Comparison of ENCODE assay signal across 1 cellular context in the genomic region with DNA sequence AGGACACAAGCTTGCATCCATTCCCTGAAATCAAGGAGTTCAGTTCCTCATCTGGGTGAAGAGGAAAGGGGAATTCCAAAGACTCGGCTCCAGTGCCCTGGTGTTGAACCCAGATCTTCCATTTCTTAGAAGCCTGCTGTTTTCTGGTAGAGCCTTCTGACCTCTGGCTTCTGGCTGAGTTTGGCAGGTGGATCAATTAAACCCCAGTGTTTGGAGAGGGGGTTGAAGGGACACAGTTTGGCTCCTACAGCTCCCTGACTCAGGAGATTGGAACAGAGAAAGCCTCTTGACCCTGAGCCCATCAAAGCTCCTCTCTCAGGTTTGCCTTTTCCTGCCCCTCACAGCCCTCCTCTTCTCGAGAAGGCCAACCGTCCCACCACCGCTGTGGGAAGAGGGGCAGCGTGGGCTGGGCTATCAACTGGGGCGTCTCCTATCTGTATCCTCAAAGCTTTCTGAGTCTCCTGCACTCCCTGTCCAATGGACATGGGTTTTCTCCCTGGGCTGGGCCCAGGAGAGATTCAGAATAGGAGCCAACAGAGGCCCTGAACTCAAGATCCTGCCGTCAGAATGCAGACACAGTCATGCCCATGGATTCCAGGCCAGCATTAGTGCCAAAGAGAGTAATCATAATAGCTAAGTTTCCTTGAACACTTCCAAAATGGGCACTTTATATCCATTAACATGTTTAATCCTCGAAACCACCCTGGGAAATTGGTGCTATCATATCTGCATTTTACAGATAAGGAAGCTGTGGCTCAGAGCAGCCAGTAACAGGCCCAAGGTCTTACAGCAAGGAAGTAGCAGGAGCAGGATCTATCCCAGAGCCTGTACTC.
TF ChIP-seq lines count a peak whose summit lies in the region.

No MANE protein-coding gene starts in this region.

TF ChIP-seq in HepG2, 621 proteins besides CTCF, POLR2A, EP300 and RAD21 (continued from another document):
- TF ChIP-seq, protein P1, sequence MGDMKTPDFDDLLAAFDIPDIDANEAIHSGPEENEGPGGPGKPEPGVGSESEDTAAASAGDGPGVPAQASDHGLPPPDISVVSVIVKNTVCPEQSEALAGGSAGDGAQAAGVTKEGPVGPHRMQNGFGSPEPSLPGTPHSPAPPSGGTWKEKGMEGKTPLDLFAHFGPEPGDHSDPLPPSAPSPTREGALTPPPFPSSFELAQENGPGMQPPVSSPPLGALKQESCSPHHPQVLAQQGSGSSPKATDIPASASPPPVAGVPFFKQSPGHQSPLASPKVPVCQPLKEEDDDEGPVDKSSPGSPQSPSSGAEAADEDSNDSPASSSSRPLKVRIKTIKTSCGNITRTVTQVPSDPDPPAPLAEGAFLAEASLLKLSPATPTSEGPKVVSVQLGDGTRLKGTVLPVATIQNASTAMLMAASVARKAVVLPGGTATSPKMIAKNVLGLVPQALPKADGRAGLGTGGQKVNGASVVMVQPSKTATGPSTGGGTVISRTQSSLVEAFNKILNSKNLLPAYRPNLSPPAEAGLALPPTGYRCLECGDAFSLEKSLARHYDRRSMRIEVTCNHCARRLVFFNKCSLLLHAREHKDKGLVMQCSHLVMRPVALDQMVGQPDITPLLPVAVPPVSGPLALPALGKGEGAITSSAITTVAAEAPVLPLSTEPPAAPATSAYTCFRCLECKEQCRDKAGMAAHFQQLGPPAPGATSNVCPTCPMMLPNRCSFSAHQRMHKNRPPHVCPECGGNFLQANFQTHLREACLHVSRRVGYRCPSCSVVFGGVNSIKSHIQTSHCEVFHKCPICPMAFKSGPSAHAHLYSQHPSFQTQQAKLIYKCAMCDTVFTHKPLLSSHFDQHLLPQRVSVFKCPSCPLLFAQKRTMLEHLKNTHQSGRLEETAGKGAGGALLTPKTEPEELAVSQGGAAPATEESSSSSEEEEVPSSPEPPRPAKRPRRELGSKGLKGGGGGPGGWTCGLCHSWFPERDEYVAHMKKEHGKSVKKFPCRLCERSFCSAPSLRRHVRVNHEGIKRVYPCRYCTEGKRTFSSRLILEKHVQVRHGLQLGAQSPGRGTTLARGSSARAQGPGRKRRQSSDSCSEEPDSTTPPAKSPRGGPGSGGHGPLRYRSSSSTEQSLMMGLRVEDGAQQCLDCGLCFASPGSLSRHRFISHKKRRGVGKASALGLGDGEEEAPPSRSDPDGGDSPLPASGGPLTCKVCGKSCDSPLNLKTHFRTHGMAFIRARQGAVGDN (CRISPR knock-in tag; IDR thresholded peaks at IDR 0.05), result peak; percentile 36; the same call in 1 of the 2 replicates
